Comparison of ENCODE assay signal across 8 cellular contexts in genomic region chr17:5019475-5019956, GRCh38. TPM values are rescaled to one million over a fixed set of nuclear protein-coding genes. Genes with fewer than 3 reads are reported as not detected.
DNase-seq lines count a peak whose midpoint lies in the region; TF ChIP-seq lines count a peak whose summit lies in the region.
"Had no signal": no experiment of that assay in that cellular context is flagged by ENCODE, and none has a peak within 500 bp of the region (broad histone marks: within the 10 kb centered on the region; RNA-seq: fewer than 3 reads in every experiment).

No MANE protein-coding gene starts in this region.

- H3K27ac ChIP-seq in transverse colon: no peak overlapping the region
- H3K27ac ChIP-seq: SJSA1 had no signal

- TF ChIP-seq POLR2A in transverse colon (IDR thresholded peaks at IDR 0.05): no peak

- H3K4me1 ChIP-seq in transverse colon: no peaks in the 10 kb centered on the region
- H3K4me1 ChIP-seq: SJSA1 had no signal

- TF ChIP-seq EP300 in transverse colon (IDR thresholded peaks at IDR 0.05; ENCODE audit: low read depth): no peak

- 47% methylated on average over 1 of the region's 1 CpG; no CpG with 5 or more reads in 1 of the 2 donors for WGBS in transverse colon (ENCODE audit: low coverage in 1 of 2), 2 donors

- intact Hi-C loops in transverse colon (cut with DNase I; ENCODE audit: low total_unique reads): no loop called here

- in situ Hi-C loops in transverse colon (cut with MboI; ENCODE audit: low pct_ligation_motif_present in 1 of 4, low pct_unique_long_range_greater_than_20kb in 1 of 4, low sequenced_read_pairs in 3 of 4): no loop called here

- H3K36me3 ChIP-seq in transverse colon: peaks cover 0 to 74% (median 34%) of the 10 kb centered on the region in 4 donors

- H3K9me3 ChIP-seq in transverse colon: no peaks in the 10 kb centered on the region
- H3K9me3 ChIP-seq: SJSA1 had no signal

- DNase-seq in NAMALWA (ENCODE audit: low spot score) (peak; percentile 49), SIG-M5 (lab: John Stamatoyannopoulos, UW) (no peak), ureter (ENCODE audit: low spot score) (no peak), transverse colon (no peak)
- DNase-seq in activated naive CD4-positive, alpha-beta T cell treated with anti-CD3 and anti-CD28 coated beads, Interleukin-2, amount 50 U/mL, for 16 hours: peak; percentile 54
- DNase-seq in stimulated activated CD4-positive, alpha-beta T cell treated with anti-CD3 and anti-CD28 coated beads, Interleukin-1b, Interleukin-23, amount 100 ng/mL, for 48 hours: peak; percentile 42

- no peak overlapping the region for H3K4me3 ChIP-seq in transverse colon
- H3K4me3 ChIP-seq: SJSA1 had no signal

- TF ChIP-seq CTCF in GM12872 (IDR thresholded peaks at IDR 0.05; ENCODE audit: insufficient read depth, low read depth, low read length) (peak; percentile 33; the same call in 2 of the 3 replicates), transverse colon (IDR thresholded peaks at IDR 0.05) (no peak)

- H3K27me3 ChIP-seq in transverse colon: no peaks in the 10 kb centered on the region
- H3K27me3 ChIP-seq: SJSA1 had no signal

RNA-seq across cellular contexts. Expression of gene SLC52A1, which starts 15.7 kb away (rescaled TPM):
- 2.5 TPM for total RNA-seq in ureter
- 1 to 10 TPM in 3 of 4 donors, not detected in 1; 1.3 to 6.0 (median 3.4) TPM for total RNA-seq in transverse colon
- total RNA-seq: SJSA1 had no signal

RNA-seq across cellular contexts. Expression of gene KIF1C, which starts 21.8 kb away (rescaled TPM):
- 141 TPM for total RNA-seq in ureter
- total RNA-seq in transverse colon: 100 to 1,000 TPM; 106 to 125 (median 114) TPM

RNA-seq across cellular contexts. Expression of gene INCA1, which starts 22.2 kb away (rescaled TPM):
- total RNA-seq in ureter (1.1 TPM), transverse colon (1 to 10 TPM in 2 of 4 donors, not detected in 2; 1.8 to 2.2 TPM)

RNA-seq across cellular contexts. Expression of gene CAMTA2, which starts 32.0 kb away (rescaled TPM):
- total RNA-seq in ureter (86.0 TPM), transverse colon (10 to 100 TPM; 35.9 to 71.8 (median 51.8) TPM)

RNA-seq across cellular contexts. Expression of gene SPAG7, which starts 51.9 kb away (rescaled TPM):
- 66.4 TPM for total RNA-seq in ureter
- 10 to 100 TPM in 3 of 4 donors, 1 to 10 TPM in 1; 8.2 to 64.7 (median 47.4) TPM for total RNA-seq in transverse colon

Comparison
In these comparisons a context has a peak if more than half of its experiments do, and no peak if none do; other contexts are left out.
1. DNase-seq: peak in NAMALWA (single experiment), activated naive CD4-positive, alpha-beta T cell treated with anti-CD3 and anti-CD28 coated beads, Interleukin-2, amount 50 U/mL, for 16 hours (single experiment) and stimulated activated CD4-positive, alpha-beta T cell treated with anti-CD3 and anti-CD28 coated beads, Interleukin-1b, Interleukin-23, amount 100 ng/mL, for 48 hours (single experiment); none in SIG-M5 (single experiment), ureter (single experiment) and transverse colon (single experiment).